Comparison of ENCODE assay signal across 11 cellular contexts in the genomic region with DNA sequence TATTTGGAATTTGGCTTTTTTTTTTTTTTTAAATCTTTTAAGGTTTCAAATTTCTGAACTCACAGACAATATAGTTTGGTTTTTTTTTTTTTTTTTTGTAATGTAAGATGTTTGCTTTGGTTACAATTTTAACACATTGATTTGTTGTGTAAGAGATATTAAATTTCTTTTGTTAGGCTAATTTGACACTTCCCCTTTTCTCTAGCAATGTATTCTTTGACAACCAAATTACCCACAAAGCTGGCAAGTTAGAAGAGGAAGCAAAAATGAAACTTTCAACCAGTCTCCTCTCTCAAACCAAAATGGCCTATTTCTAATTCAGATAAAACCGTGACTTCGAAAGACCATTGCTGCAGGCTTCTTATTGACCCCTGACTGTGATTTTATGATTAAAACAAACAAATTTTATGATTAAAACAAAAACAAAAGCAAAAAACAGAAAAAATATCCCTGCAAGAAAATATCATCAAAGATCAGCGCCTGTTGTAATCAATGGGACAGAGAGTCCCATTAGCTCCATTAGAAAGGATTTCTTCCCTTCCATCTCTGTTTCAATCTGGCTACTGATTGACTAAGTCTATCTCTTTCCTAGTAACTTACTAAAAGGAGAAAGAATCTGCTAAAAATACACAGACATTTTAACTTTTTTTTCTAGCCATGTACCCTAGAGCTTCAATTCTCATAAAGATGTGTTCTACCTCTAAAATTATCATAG.
DNase-seq lines count a peak whose midpoint lies in the region; ATAC-seq and TF ChIP-seq lines count a peak whose summit lies in the region.
"Had no signal": no experiment of that assay in that cellular context is flagged by ENCODE, and none has a peak within 500 bp of the region (broad histone marks: within the 10 kb centered on the region; RNA-seq: fewer than 3 reads in every experiment).

No MANE protein-coding gene starts in this region.

- H3K27ac ChIP-seq in SK-N-SH (ENCODE audit: low read depth in 2 of 2, low read length in 1 of 2) (no peak overlapping the region), hepatocyte (no peak overlapping the region)
- H3K27ac ChIP-seq: 22Rv1 had no signal

- H3K9me2 ChIP-seq in SK-N-SH, result no peaks in the 10 kb centered on the region; the same call in 1 of the 2 replicates
- no peaks in the 10 kb centered on the region for H3K9me2 ChIP-seq in hepatocyte (replicated peaks; ENCODE audit: insufficient read depth)

- no peak overlapping the region for H3K4me3 ChIP-seq in SK-N-SH (ENCODE audit: low read depth in 2 of 2, low read length in 1 of 2)
- H3K4me3 ChIP-seq in Caco-2 (ENCODE audit: low read depth, low read length), result no peak overlapping the region
- no peak overlapping the region for H3K4me3 ChIP-seq in hepatocyte
- H3K4me3 ChIP-seq: lung had no signal

- no peak overlapping the region for H3K4me2 ChIP-seq in SK-N-SH
- no peak overlapping the region for H3K4me2 ChIP-seq in hepatocyte

- CTCF ChIA-PET in SK-N-SH (lab: Yijun Ruan, JAX), result interaction anchor here (0.9 kb wide), 1 partner anchor 27 kb away, joined by 3 read pairs; no protein-coding TSS in a partner anchor
- CTCF ChIA-PET in Caco-2 (lab: Charles Lee), result no interaction called here

- no peaks in the 10 kb centered on the region for H3K36me3 Mint-ChIP-seq in Caco-2 (ENCODE audit: insufficient read depth, unreplicated experiment)

- H3K9me3 ChIP-seq in SK-N-SH (no peaks in the 10 kb centered on the region), Caco-2 (no peaks in the 10 kb centered on the region), hepatocyte (ENCODE audit: low read depth) (no peaks in the 10 kb centered on the region)

- H3K4me3 Mint-ChIP-seq in Caco-2 (ENCODE audit: unreplicated experiment), result no peak overlapping the region

- H3F3A ChIP-seq in SK-N-SH (replicated peaks; ENCODE audit: insufficient read depth), result no peaks in the 10 kb centered on the region

- no peak overlapping the region for H3K9ac ChIP-seq in SK-N-SH

- no peaks in the 10 kb centered on the region for H3K9me3 Mint-ChIP-seq in Caco-2 (ENCODE audit: unreplicated experiment)

- H3K27ac Mint-ChIP-seq in Caco-2 (ENCODE audit: unreplicated experiment), result no peak overlapping the region

- peaks cover 4% of the 10 kb centered on the region for H3K27me3 Mint-ChIP-seq in Caco-2 (ENCODE audit: insufficient read depth, unreplicated experiment)

- no peaks in the 10 kb centered on the region for H3K79me2 ChIP-seq in SK-N-SH (ENCODE audit: insufficient read depth)
- H3K79me2 ChIP-seq in hepatocyte, result no peaks in the 10 kb centered on the region

- POLR2A ChIA-PET in SK-N-SH (lab: Yijun Ruan, JAX) (no interaction called here), Caco-2 (lab: Charles Lee) (no interaction called here)

- no peak for TF ChIP-seq EP300 in SK-N-SH (IDR thresholded peaks at IDR 0.05; ENCODE audit: borderline replicate concordance in 1 of 2, low read depth in 1 of 2, low read length in 1 of 2)

- no TSS peak for BruUV-seq in Caco-2 (replicated peaks; lab: Mats Ljungman, UMichigan)

- TF ChIP-seq CTCF in SK-N-SH (IDR thresholded peaks at IDR 0.05), result no peak
- no peak for TF ChIP-seq CTCF in Caco-2 (IDR thresholded peaks at IDR 0.05; ENCODE audit: insufficient read depth in 1 of 2, low read depth in 1 of 2, low read length in 1 of 2, severe bottlenecking in 1 of 2, unreplicated experiment in 1 of 2)
- no peak for TF ChIP-seq CTCF in hepatocyte (IDR thresholded peaks at IDR 0.05; ENCODE audit: poor library complexity)

- H3K36me3 ChIP-seq in SK-N-SH (replicated peaks in 1 of 2; ENCODE audit: control insufficient read depth in 1 of 2, insufficient read depth in 2 of 2, low read length in 1 of 2) (no peaks in the 10 kb centered on the region), Caco-2 (ENCODE audit: control insufficient read depth, insufficient read depth, low read length) (no peaks in the 10 kb centered on the region), hepatocyte (replicated peaks; ENCODE audit: insufficient read depth, low read depth) (no peaks in the 10 kb centered on the region)

- DNase-seq in NCI-H2107 treated with DMSO at 0.1 percent for 48 hours (lab: John Stamatoyannopoulos, UW; ENCODE audit: unreplicated experiment), result peak; percentile 51
- DNase-seq in NCI-H2107 (lab: John Stamatoyannopoulos, UW), result no peak
- DNase-seq in NOMO-1 (lab: John Stamatoyannopoulos, UW; ENCODE audit: unreplicated experiment in 2 of 2), result peak; percentile 69 to 85
- no peak for DNase-seq in SK-N-SH
- DNase-seq in retina, result no peak
- DNase-seq in Caco-2, result no peak
- no peak for DNase-seq in hepatocyte (ENCODE audit: low spot score)
- DNase-seq: NCI-H526 treated with DMSO at 0.1 percent for 48 hours had no signal

- H2AFZ ChIP-seq in SK-N-SH (ENCODE audit: low read depth) (no peak overlapping the region), hepatocyte (no peak overlapping the region)

- TF ChIP-seq RAD21 in SK-N-SH (IDR thresholded peaks at IDR 0.05; ENCODE audit: low read length), result no peak

- H3K27me3 ChIP-seq in SK-N-SH (ENCODE audit: insufficient read depth) (no peaks in the 10 kb centered on the region), Caco-2 (replicated peaks; ENCODE audit: control insufficient read depth, insufficient read depth, low read length) (no peaks in the 10 kb centered on the region), hepatocyte (no peaks in the 10 kb centered on the region)

- H3K4me1 ChIP-seq in SK-N-SH (ENCODE audit: control insufficient read depth in 1 of 2, insufficient read depth in 2 of 2, low read depth in 1 of 2, low read length in 1 of 2), result no peaks in the 10 kb centered on the region
- H3K4me1 ChIP-seq in Caco-2, result no peaks in the 10 kb centered on the region
- no peaks in the 10 kb centered on the region for H3K4me1 ChIP-seq in hepatocyte (ENCODE audit: insufficient read depth)

- peak; percentile 95 for ATAC-seq in HG02981 (IDR thresholded peaks at IDR 0.05; ENCODE audit: unreplicated experiment)

- no peaks in the 10 kb centered on the region for H4K20me1 ChIP-seq in SK-N-SH (ENCODE audit: insufficient read depth)
- no peaks in the 10 kb centered on the region for H4K20me1 ChIP-seq in hepatocyte (ENCODE audit: insufficient read depth, poor library complexity, severe bottlenecking)

- no peaks in the 10 kb centered on the region for H3K4me1 Mint-ChIP-seq in Caco-2 (ENCODE audit: low read depth, unreplicated experiment)

- intact Hi-C loops in Caco-2 (cut with micrococcal nuclease; ENCODE audit: unreplicated experiment), result no loop called here

- WGBS in SK-N-SH (ENCODE audit: low lambda C conversion rate), result 3% methylated on average over 3 of the region's 3 CpGs
- WGBS in hepatocyte (ENCODE audit: low lambda C conversion rate, missing lambda C conversion rate), result 95% methylated on average over 3 of the region's 3 CpGs

TF ChIP-seq in SK-N-SH, 30 proteins besides CTCF, POLR2A, EP300 and RAD21:
- TF ChIP-seq TAF1 (IDR thresholded peaks at IDR 0.05; ENCODE audit: borderline replicate concordance, low read depth, low read length), result no peak
- no peak for TF ChIP-seq CHD2 (IDR thresholded peaks at IDR 0.05; ENCODE audit: low read length, partially characterized antibody)
- no peak for TF ChIP-seq ELF1 (IDR thresholded peaks at IDR 0.05)
- TF ChIP-seq, protein P1, sequence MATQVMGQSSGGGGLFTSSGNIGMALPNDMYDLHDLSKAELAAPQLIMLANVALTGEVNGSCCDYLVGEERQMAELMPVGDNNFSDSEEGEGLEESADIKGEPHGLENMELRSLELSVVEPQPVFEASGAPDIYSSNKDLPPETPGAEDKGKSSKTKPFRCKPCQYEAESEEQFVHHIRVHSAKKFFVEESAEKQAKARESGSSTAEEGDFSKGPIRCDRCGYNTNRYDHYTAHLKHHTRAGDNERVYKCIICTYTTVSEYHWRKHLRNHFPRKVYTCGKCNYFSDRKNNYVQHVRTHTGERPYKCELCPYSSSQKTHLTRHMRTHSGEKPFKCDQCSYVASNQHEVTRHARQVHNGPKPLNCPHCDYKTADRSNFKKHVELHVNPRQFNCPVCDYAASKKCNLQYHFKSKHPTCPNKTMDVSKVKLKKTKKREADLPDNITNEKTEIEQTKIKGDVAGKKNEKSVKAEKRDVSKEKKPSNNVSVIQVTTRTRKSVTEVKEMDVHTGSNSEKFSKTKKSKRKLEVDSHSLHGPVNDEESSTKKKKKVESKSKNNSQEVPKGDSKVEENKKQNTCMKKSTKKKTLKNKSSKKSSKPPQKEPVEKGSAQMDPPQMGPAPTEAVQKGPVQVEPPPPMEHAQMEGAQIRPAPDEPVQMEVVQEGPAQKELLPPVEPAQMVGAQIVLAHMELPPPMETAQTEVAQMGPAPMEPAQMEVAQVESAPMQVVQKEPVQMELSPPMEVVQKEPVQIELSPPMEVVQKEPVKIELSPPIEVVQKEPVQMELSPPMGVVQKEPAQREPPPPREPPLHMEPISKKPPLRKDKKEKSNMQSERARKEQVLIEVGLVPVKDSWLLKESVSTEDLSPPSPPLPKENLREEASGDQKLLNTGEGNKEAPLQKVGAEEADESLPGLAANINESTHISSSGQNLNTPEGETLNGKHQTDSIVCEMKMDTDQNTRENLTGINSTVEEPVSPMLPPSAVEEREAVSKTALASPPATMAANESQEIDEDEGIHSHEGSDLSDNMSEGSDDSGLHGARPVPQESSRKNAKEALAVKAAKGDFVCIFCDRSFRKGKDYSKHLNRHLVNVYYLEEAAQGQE (IDR thresholded peaks at IDR 0.05; ENCODE audit: low read depth, low read length), result no peak
- TF ChIP-seq NRF1 (IDR thresholded peaks at IDR 0.05; ENCODE audit: low read depth, low read length), result no peak
- TF ChIP-seq SMC3 (IDR thresholded peaks at IDR 0.05; ENCODE audit: low read depth, low read length), result no peak

Comparison
In these comparisons a context has a peak if more than half of its experiments do, and no peak if none do; other contexts are left out.
1. DNase-seq: peak in NCI-H2107 treated with DMSO at 0.1 percent for 48 hours (single experiment) and NOMO-1 (2 of 2); none in NCI-H2107 (single experiment), SK-N-SH (single experiment), retina (single experiment), Caco-2 (0 of 2) and hepatocyte (single experiment).